ENCODE assay signal across 8 cellular contexts in genomic region chr3:12840591-12841084, GRCh38. TPM values are rescaled to one million over a fixed set of nuclear protein-coding genes. Genes with fewer than 3 reads are reported as not detected.
DNase-seq lines count a peak whose midpoint lies in the region; ATAC-seq, FAIRE-seq and TF ChIP-seq lines count a peak whose summit lies in the region.

No MANE protein-coding gene starts in this region.

- H3K36me3 ChIP-seq in kidney (ENCODE audit: control insufficient read depth in 1 of 2, insufficient read depth in 2 of 2, low read length in 2 of 2), result peaks cover 21 to 39% of the 10 kb centered on the region in 2 donors
- peaks cover 35 to 40% of the 10 kb centered on the region in 2 donors for H3K36me3 ChIP-seq in thyroid gland

- H3K27me3 ChIP-seq in thyroid gland, result no peaks in the 10 kb centered on the region

- peaks cover 49% of the 10 kb centered on the region for H3K4me1 Mint-ChIP-seq in HFFc6 (ENCODE audit: low read depth)
- peaks cover 43% of the 10 kb centered on the region for H3K4me1 Mint-ChIP-seq in activated naive CD8-positive, alpha-beta T cell treated with anti-CD3 and anti-CD28 coated beads, Interleukin-2, amount 10 ng/mL, durations not matched to agents 7 days and 5 days

- intact Hi-C loops in kidney (cut with DNase I) (no loop called here), thyroid gland (cut with DNase I) (no loop called here)

- TF ChIP-seq POLR2A in thyroid gland (IDR thresholded peaks at IDR 0.05) (no peak), erythroblast (IDR thresholded peaks at IDR 0.05; ENCODE audit: low read length) (no peak)

- H3K4me3 ChIP-seq in kidney (ENCODE audit: low read length in 2 of 2) (peak overlapping the region; percentile 90 to 93), thyroid gland (replicated peaks in 1 of 3) (peak overlapping the region; percentile 3 to 82 (median 28))

- peaks cover 55% of the 10 kb centered on the region for H3K36me3 Mint-ChIP-seq in HFFc6 (ENCODE audit: low read depth)
- peaks cover 44% of the 10 kb centered on the region for H3K36me3 Mint-ChIP-seq in activated naive CD8-positive, alpha-beta T cell treated with anti-CD3 and anti-CD28 coated beads, Interleukin-2, amount 10 ng/mL, durations not matched to agents 7 days and 5 days

- WGBS in thyroid gland, 2 donors, result 9 to 18% methylated on average over 5 to 13 of the region's 13 CpGs

- DNase-seq in HFFc6 (no peak), kidney (no peak), thyroid gland (no peak), occipital lobe (lab: John Stamatoyannopoulos, UW) (no peak), erythroblast (lab: John Stamatoyannopoulos, UW) (no peak)
- no peak for DNase-seq in activated naive CD8-positive, alpha-beta T cell treated with anti-CD3 and anti-CD28 coated beads, Interleukin-2, amount 10 ng/mL, durations not matched to agents 7 days and 5 days

- peaks cover 2% of the 10 kb centered on the region; the same call in 1 of the 2 replicates for H3K27me3 Mint-ChIP-seq in HFFc6 (ENCODE audit: insufficient read depth)
- H3K27me3 Mint-ChIP-seq in activated naive CD8-positive, alpha-beta T cell treated with anti-CD3 and anti-CD28 coated beads, Interleukin-2, amount 10 ng/mL, durations not matched to agents 7 days and 5 days, result no peaks in the 10 kb centered on the region

- ATAC-seq in activated naive CD8-positive, alpha-beta T cell treated with anti-CD3 and anti-CD28 coated beads, Interleukin-2, amount 10 ng/mL, durations not matched to agents 7 days and 5 days (ENCODE audit: low read depth), result peak; percentile 2
- no peak for ATAC-seq in GM18870 (IDR thresholded peaks at IDR 0.05; ENCODE audit: unreplicated experiment)

- H3K4me1 ChIP-seq in kidney (ENCODE audit: control insufficient read depth in 1 of 2, insufficient read depth in 1 of 2, low read depth in 1 of 2, low read length in 2 of 2) (peaks cover 4 to 12% of the 10 kb centered on the region in 2 donors), thyroid gland (peaks cover 8 to 24% of the 10 kb centered on the region in 2 donors)

- H3K9me3 Mint-ChIP-seq in HFFc6, result no peaks in the 10 kb centered on the region
- H3K9me3 Mint-ChIP-seq in activated naive CD8-positive, alpha-beta T cell treated with anti-CD3 and anti-CD28 coated beads, Interleukin-2, amount 10 ng/mL, durations not matched to agents 7 days and 5 days, result no peaks in the 10 kb centered on the region

- TF ChIP-seq CTCF in C4-2B (conservative IDR thresholded peaks at IDR 0.05), result no peak
- TF ChIP-seq CTCF in HFFc6 (IDR thresholded peaks at IDR 0.05), result no peak
- no peak for TF ChIP-seq CTCF in kidney (IDR thresholded peaks at IDR 0.05; ENCODE audit: borderline replicate concordance, extremely low read depth, insufficient read depth)
- TF ChIP-seq CTCF in thyroid gland (IDR thresholded peaks at IDR 0.05), result no peak

- H3K27ac ChIP-seq in C4-2B (peak overlapping the region; percentile 100), kidney (ENCODE audit: low read depth in 2 of 2, low read length in 2 of 2) (peak overlapping the region; percentile 90 to 92), thyroid gland (peak overlapping the region; percentile 93 to 96 (median 94))

- peak overlapping the region; percentile 99 for H3K4me3 Mint-ChIP-seq in HFFc6
- H3K4me3 Mint-ChIP-seq in activated naive CD8-positive, alpha-beta T cell treated with anti-CD3 and anti-CD28 coated beads, Interleukin-2, amount 10 ng/mL, durations not matched to agents 7 days and 5 days, result peak overlapping the region; percentile 94

- FAIRE-seq in kidney (lab: Jason Lieb, UNC), result no peak

- POLR2A ChIA-PET in activated naive CD8-positive, alpha-beta T cell treated with anti-CD3 and anti-CD28 coated beads, Interleukin-2, amount 10 ng/mL, durations not matched to agents 7 days and 5 days (lab: Charles Lee), result interaction anchor here (0.8 to 3.9 kb wide), 6 partner anchors 8 to 178 kb away, joined by 3 to 19 read pairs (median 4); no protein-coding TSS in a partner anchor

- H3K27ac Mint-ChIP-seq in HFFc6, result peak overlapping the region; percentile 99
- peak overlapping the region; percentile 97 for H3K27ac Mint-ChIP-seq in activated naive CD8-positive, alpha-beta T cell treated with anti-CD3 and anti-CD28 coated beads, Interleukin-2, amount 10 ng/mL, durations not matched to agents 7 days and 5 days

- H3K9ac ChIP-seq in kidney (ENCODE audit: low read length in 2 of 2), result peak overlapping the region; percentile 94 to 97

- H3K9me3 ChIP-seq in kidney (ENCODE audit: control insufficient read depth in 1 of 2, low read length in 2 of 2) (no peaks in the 10 kb centered on the region), thyroid gland (no peaks in the 10 kb centered on the region)

RNA-seq across cellular contexts. Expression of gene RPL32, which starts 0.7 kb away (rescaled TPM):
- 1,000 to 10,000 TPM; 1,490 to 1,730 (median 1,677) TPM for total RNA-seq in HFFc6 (2021; fragmentation: NEBNext Ultra II Directional; extraction: Animal tissue kit (Norgen Biotek cat#: 25700))
- total RNA-seq in activated naive CD8-positive, alpha-beta T cell treated with anti-CD3 and anti-CD28 coated beads, Interleukin-2, amount 10 ng/mL, durations not matched to agents 7 days and 5 days, result 1,000 to 10,000 TPM; 2,162 to 2,195 TPM
- total RNA-seq in kidney, result 1,227 TPM
- 2,612 TPM for polyA plus RNA-seq in kidney (ENCODE audit: insufficient read depth, low read depth, low replicate concordance)
- total RNA-seq in thyroid gland, result 1,000 to 10,000 TPM in 3 of 4 donors, 100 to 1,000 TPM in 1; 809 to 4,142 (median 1,511) TPM
- 2,076 TPM for total RNA-seq in occipital lobe

RNA-seq across cellular contexts. Expression of gene CAND2, which starts 44.2 kb away (rescaled TPM):
- 10 to 100 TPM in 1 of 6 experiments, 1 to 10 TPM in 5; 4.5 to 10.5 (median 8.3) TPM for total RNA-seq in HFFc6 (2021; fragmentation: NEBNext Ultra II Directional; extraction: Animal tissue kit (Norgen Biotek cat#: 25700))
- total RNA-seq in activated naive CD8-positive, alpha-beta T cell treated with anti-CD3 and anti-CD28 coated beads, Interleukin-2, amount 10 ng/mL, durations not matched to agents 7 days and 5 days, result under 1 TPM; 0.79 to 0.97 TPM
- 7.1 TPM for total RNA-seq in kidney
- polyA plus RNA-seq in kidney (ENCODE audit: insufficient read depth, low read depth, low replicate concordance), result 3.9 TPM
- total RNA-seq in thyroid gland, result 10 to 100 TPM in 3 of 4 donors, 1 to 10 TPM in 1; 9.7 to 18.0 (median 12.4) TPM
- total RNA-seq in occipital lobe, result 14.5 TPM
